Comparison of ENCODE assay signal across 10 cellular contexts in genomic region chr18:79520473-79521390, GRCh38.
DNase-seq lines count a peak whose midpoint lies in the region; ATAC-seq and TF ChIP-seq lines count a peak whose summit lies in the region.
"Had no signal": no experiment of that assay in that cellular context is flagged by ENCODE, and none has a peak within 500 bp of the region (broad histone marks: within the 10 kb centered on the region; RNA-seq: fewer than 3 reads in every experiment).

No MANE protein-coding gene starts in this region.

- no peaks in the 10 kb centered on the region for H3K27me3 ChIP-seq in left ventricle myocardium inferior (ENCODE audit: low read depth)
- H3K27me3 ChIP-seq in right atrium auricular region = no peaks in the 10 kb centered on the region
- H3K27me3 ChIP-seq in thymus (ENCODE audit: control insufficient read depth, insufficient read depth) = no peaks in the 10 kb centered on the region
- no peaks in the 10 kb centered on the region for H3K27me3 ChIP-seq in gastroesophageal sphincter

- no peak for TF ChIP-seq POLR2A in gastroesophageal sphincter (IDR thresholded peaks at IDR 0.05)

- WGBS in thymus = 77% methylated on average over 9 of the region's 9 CpGs
- 67% methylated on average over 1 of the region's 9 CpGs; no CpG with 5 or more reads in 1 of the 2 donors for WGBS in gastroesophageal sphincter (ENCODE audit: low coverage in 1 of 2), 2 donors

- H3K27ac ChIP-seq in left ventricle myocardium inferior (replicated peaks) = no peak overlapping the region
- H3K27ac ChIP-seq in right atrium auricular region = no peak overlapping the region
- H3K27ac ChIP-seq in thymus (ENCODE audit: low read depth) = peak overlapping the region; percentile 60
- H3K27ac ChIP-seq in gastroesophageal sphincter = no peak overlapping the region

- H3K9me3 ChIP-seq in left ventricle myocardium inferior (replicated peaks) (no peaks in the 10 kb centered on the region), right atrium auricular region (no peaks in the 10 kb centered on the region), thymus (ENCODE audit: control insufficient read depth) (no peaks in the 10 kb centered on the region), mucosa of descending colon (no peaks in the 10 kb centered on the region), gastroesophageal sphincter (no peaks in the 10 kb centered on the region)

- H3K36me3 Mint-ChIP-seq in activated CD8-positive, alpha-beta T cell treated with anti-CD3 and anti-CD28 coated beads, Interleukin-2, amount 10 ng/mL, durations not matched to agents 7 days and 5 days (ENCODE audit: low read depth) = peaks cover 5% of the 10 kb centered on the region
- peaks cover 0 to 4% (median 0%) of the 10 kb centered on the region in 3 donors for H3K36me3 Mint-ChIP-seq in immature natural killer cell

- TF ChIP-seq CTCF in left ventricle myocardium inferior (IDR thresholded peaks at IDR 0.05; ENCODE audit: borderline replicate concordance) (no peak), right atrium auricular region (IDR thresholded peaks at IDR 0.05) (no peak), mucosa of descending colon (IDR thresholded peaks at IDR 0.05) (no peak), gastroesophageal sphincter (IDR thresholded peaks at IDR 0.05) (no peak)

- DNase-seq in left ventricle myocardium inferior = no peak
- no peak for DNase-seq in right atrium auricular region (ENCODE audit: low spot score)
- DNase-seq in activated CD8-positive, alpha-beta T cell treated with anti-CD3 and anti-CD28 coated beads, Interleukin-2, amount 10 ng/mL, durations not matched to agents 7 days and 5 days = no peak
- DNase-seq in immature natural killer cell = no peak
- no peak for DNase-seq in mucosa of descending colon
- DNase-seq in OCI-M2 (lab: John Stamatoyannopoulos, UW; ENCODE audit: unreplicated experiment) = no peak
- DNase-seq: NCI-H1105, NCI-H446 had no signal

- POLR2A ChIA-PET in activated CD8-positive, alpha-beta T cell treated with anti-CD3 and anti-CD28 coated beads, Interleukin-2, amount 10 ng/mL, durations not matched to agents 7 days and 5 days (lab: Charles Lee) = no interaction called here

- ATAC-seq in activated CD8-positive, alpha-beta T cell treated with anti-CD3 and anti-CD28 coated beads, Interleukin-2, amount 10 ng/mL, durations not matched to agents 7 days and 5 days = no peak
- ATAC-seq in mucosa of descending colon (no peak), gastroesophageal sphincter (no peak)

- H3K4me1 ChIP-seq in left ventricle myocardium inferior = peaks cover 13% of the 10 kb centered on the region
- H3K4me1 ChIP-seq in right atrium auricular region = peaks cover 0 to 12% of the 10 kb centered on the region in 2 donors
- H3K4me1 ChIP-seq in thymus (ENCODE audit: control insufficient read depth, insufficient read depth, low read length) = peaks cover 35% of the 10 kb centered on the region
- no peaks in the 10 kb centered on the region for H3K4me1 ChIP-seq in mucosa of descending colon (ENCODE audit: low read depth)
- H3K4me1 ChIP-seq in gastroesophageal sphincter = peaks cover 0 to 12% (median 3%) of the 10 kb centered on the region in 3 donors

- H3K36me3 ChIP-seq in left ventricle myocardium inferior (no peaks in the 10 kb centered on the region), right atrium auricular region (no peaks in the 10 kb centered on the region), thymus (ENCODE audit: control insufficient read depth, insufficient read depth) (no peaks in the 10 kb centered on the region), mucosa of descending colon (ENCODE audit: low read depth) (no peaks in the 10 kb centered on the region), gastroesophageal sphincter (no peaks in the 10 kb centered on the region)

- peaks cover 86% of the 10 kb centered on the region for H3K4me1 Mint-ChIP-seq in activated CD8-positive, alpha-beta T cell treated with anti-CD3 and anti-CD28 coated beads, Interleukin-2, amount 10 ng/mL, durations not matched to agents 7 days and 5 days (ENCODE audit: low read depth)
- H3K4me1 Mint-ChIP-seq in immature natural killer cell = peaks cover 63 to 64% of the 10 kb centered on the region in 2 donors

- no peaks in the 10 kb centered on the region for H3K9me3 Mint-ChIP-seq in activated CD8-positive, alpha-beta T cell treated with anti-CD3 and anti-CD28 coated beads, Interleukin-2, amount 10 ng/mL, durations not matched to agents 7 days and 5 days (ENCODE audit: insufficient read depth)
- H3K9me3 Mint-ChIP-seq in immature natural killer cell = no peaks in the 10 kb centered on the region

- H3K4me3 Mint-ChIP-seq in activated CD8-positive, alpha-beta T cell treated with anti-CD3 and anti-CD28 coated beads, Interleukin-2, amount 10 ng/mL, durations not matched to agents 7 days and 5 days = peak overlapping the region; percentile 58
- H3K4me3 Mint-ChIP-seq in immature natural killer cell = peak overlapping the region; percentile 50 to 79 (median 61)

- peak overlapping the region; percentile 31 for H3K4me3 ChIP-seq in left ventricle myocardium inferior
- peak overlapping the region in 1 of 2 donors; percentile 25 for H3K4me3 ChIP-seq in right atrium auricular region
- H3K4me3 ChIP-seq in thymus (ENCODE audit: low read length) = no peak overlapping the region
- H3K4me3 ChIP-seq in mucosa of descending colon = no peak overlapping the region
- H3K4me3 ChIP-seq in gastroesophageal sphincter = no peak overlapping the region

- CTCF ChIA-PET in activated CD8-positive, alpha-beta T cell treated with anti-CD3 and anti-CD28 coated beads, Interleukin-2, amount 10 ng/mL, durations not matched to agents 7 days and 5 days (lab: Charles Lee) = interaction anchor here (0.6 kb wide), 1 partner anchor 677 kb away, joined by 3 read pairs; no protein-coding TSS in a partner anchor

- peak overlapping the region; percentile 97 for H3K27ac Mint-ChIP-seq in activated CD8-positive, alpha-beta T cell treated with anti-CD3 and anti-CD28 coated beads, Interleukin-2, amount 10 ng/mL, durations not matched to agents 7 days and 5 days
- peak overlapping the region in 5 of 6 donors; percentile 68 to 81 (median 70) for H3K27ac Mint-ChIP-seq in immature natural killer cell

- TF ChIP-seq EP300 in gastroesophageal sphincter (IDR thresholded peaks at IDR 0.05) = no peak

- H3K27me3 Mint-ChIP-seq in activated CD8-positive, alpha-beta T cell treated with anti-CD3 and anti-CD28 coated beads, Interleukin-2, amount 10 ng/mL, durations not matched to agents 7 days and 5 days (ENCODE audit: low read depth) = no peaks in the 10 kb centered on the region
- peaks cover 7 to 20% (median 14%) of the 10 kb centered on the region in 3 donors for H3K27me3 Mint-ChIP-seq in immature natural killer cell (ENCODE audit: low read depth in 3 of 3)

- intact Hi-C loops in left ventricle myocardium inferior (cut with micrococcal nuclease) = loop anchor here (10.0 kb wide), 1 partner anchor 124 kb away; no protein-coding TSS in a partner anchor
- intact Hi-C loops in mucosa of descending colon (cut with DNase I, micrococcal nuclease) = no loop called here
